ENCODE assay signal across 19 cellular contexts in the genomic region with DNA sequence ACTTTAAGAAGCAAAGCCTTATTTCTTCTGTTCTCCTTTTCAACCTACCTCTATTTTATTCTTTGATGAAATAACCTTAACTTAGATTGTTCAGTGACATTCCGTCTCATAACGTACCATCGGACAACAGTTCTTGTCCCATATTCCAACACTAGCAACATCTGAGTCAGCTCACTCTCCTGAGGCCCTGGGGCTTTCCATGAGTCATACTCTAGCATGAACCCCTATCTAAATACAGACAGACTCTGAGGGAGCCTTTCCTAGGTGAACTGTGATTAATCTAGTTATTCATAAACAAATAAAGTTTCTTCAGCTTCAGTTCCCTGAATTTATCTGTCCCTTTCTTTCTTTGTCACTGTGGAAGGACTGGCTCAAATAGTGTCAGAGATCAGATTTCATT.
A peak's percentile ranks its signal among the peaks of the same experiment; 100 is the strongest.
DNase-seq lines count a peak whose midpoint lies in the region; ATAC-seq, FAIRE-seq and TF ChIP-seq lines count a peak whose summit lies in the region.
"Had no signal": no experiment of that assay in that cellular context is flagged by ENCODE, and none has a peak within 500 bp of the region (broad histone marks: within the 10 kb centered on the region; RNA-seq: fewer than 3 reads in every experiment).

No MANE protein-coding gene starts in this region.

- H3K4me3 Mint-ChIP-seq in activated naive CD8-positive, alpha-beta T cell treated with anti-CD3 and anti-CD28 coated beads for 36 hours = no peak overlapping the region
- H3K4me3 Mint-ChIP-seq: effector memory CD8-positive, alpha-beta T cell; H9 had no signal

- in situ Hi-C loops in astrocyte of the cerebellum (cut with HindIII; ENCODE audit: low sequenced_read_pairs) = no loop called here

- TF ChIP-seq CTCF in astrocyte of the cerebellum (IDR thresholded peaks at IDR 0.05; ENCODE audit: low read depth, low read length, missing control alignments) (no peak), hepatocyte (IDR thresholded peaks at IDR 0.05; ENCODE audit: poor library complexity) (no peak)

- H3K4me3 ChIP-seq in ACC112 (ENCODE audit: low read depth, low read length) (0 out of 2 replicates have a peak overlapping the region, but pooled peaks have one; percentile 48), astrocyte of the cerebellum (ENCODE audit: low read depth, low read length) (no peak overlapping the region), hepatocyte (no peak overlapping the region)
- H3K4me3 ChIP-seq: vagina had no signal

- H3K27me3 ChIP-seq in ACC112 (ENCODE audit: insufficient read depth, low read length) (no peaks in the 10 kb centered on the region), hepatocyte (no peaks in the 10 kb centered on the region)
- H3K27me3 ChIP-seq: vagina had no signal

- H3K79me2 ChIP-seq in ACC112 (ENCODE audit: control insufficient read depth, insufficient read depth, low read length, unreplicated experiment) = no peaks in the 10 kb centered on the region
- H3K79me2 ChIP-seq in hepatocyte = no peaks in the 10 kb centered on the region

- H3K9me2 ChIP-seq in hepatocyte (replicated peaks; ENCODE audit: insufficient read depth) = no peaks in the 10 kb centered on the region

- H3K27me3 Mint-ChIP-seq in activated naive CD8-positive, alpha-beta T cell treated with anti-CD3 and anti-CD28 coated beads for 36 hours = peaks cover 3% of the 10 kb centered on the region
- H3K27me3 Mint-ChIP-seq: effector memory CD8-positive, alpha-beta T cell had no signal

- H3K4me1 ChIP-seq in ACC112 (ENCODE audit: control insufficient read depth, insufficient read depth, low read length, unreplicated experiment) = peaks cover 9% of the 10 kb centered on the region
- peaks cover 9% of the 10 kb centered on the region for H3K4me1 ChIP-seq in hepatocyte (ENCODE audit: insufficient read depth)
- H3K4me1 ChIP-seq: vagina had no signal

- WGBS in hepatocyte (ENCODE audit: low lambda C conversion rate, missing lambda C conversion rate) = 47% methylated on average over 3 of the region's 3 CpGs

- H3K4me2 ChIP-seq in hepatocyte = no peak overlapping the region

- no peak for ATAC-seq in GM19463 (IDR thresholded peaks at IDR 0.05; ENCODE audit: unreplicated experiment)
- ATAC-seq: activated CD4-positive, CD25-positive, alpha-beta regulatory T cell treated with anti-CD3 and anti-CD28 coated beads, Interleukin-2, amount 50 U/mL, for 24 hours; effector memory CD8-positive, alpha-beta T cell had no signal

- no peaks in the 10 kb centered on the region for H3K4me1 Mint-ChIP-seq in activated naive CD8-positive, alpha-beta T cell treated with anti-CD3 and anti-CD28 coated beads for 36 hours

- H3K9me3 ChIP-seq in hepatocyte (ENCODE audit: low read depth) = no peaks in the 10 kb centered on the region
- H3K9me3 ChIP-seq: vagina had no signal

- no peak overlapping the region for H3K27ac Mint-ChIP-seq in activated naive CD8-positive, alpha-beta T cell treated with anti-CD3 and anti-CD28 coated beads for 36 hours
- H3K27ac Mint-ChIP-seq: effector memory CD8-positive, alpha-beta T cell; H9 had no signal

- H3K36me3 Mint-ChIP-seq in activated naive CD8-positive, alpha-beta T cell treated with anti-CD3 and anti-CD28 coated beads for 36 hours = peaks cover 2% of the 10 kb centered on the region

- DNase-seq in HTR-8/SVneo (ENCODE audit: insufficient read length, low spot score) (peak; percentile 67), astrocyte of the cerebellum (ENCODE audit: low read depth) (peak; percentile 50), hepatocyte (ENCODE audit: low spot score) (peak; percentile 61), NCI-H524 (lab: John Stamatoyannopoulos, UW) (no peak)
- no peak for DNase-seq in activated naive CD4-positive, alpha-beta T cell treated with anti-CD3 and anti-CD28 coated beads, Interleukin-2, amount 50 U/mL, for 16 hours
- DNase-seq in activated naive CD8-positive, alpha-beta T cell treated with anti-CD3 and anti-CD28 coated beads for 36 hours = no peak
- DNase-seq: activated T-cell treated with anti-CD3 and anti-CD28 coated beads for 4 hours; DMS53; effector memory CD8-positive, alpha-beta T cell; H9; midbrain; NCI-H1436 treated with DMSO at 0.1 percent for 48 hours; NCI-H69; stimulated activated CD4-positive, alpha-beta T cell treated with anti-CD3 and anti-CD28 coated beads, Interleukin-1b, Interleukin-23, amount 100 ng/mL, for 48 hours had no signal

- peaks cover 17% of the 10 kb centered on the region for H3K9me3 Mint-ChIP-seq in activated naive CD8-positive, alpha-beta T cell treated with anti-CD3 and anti-CD28 coated beads for 36 hours

- FAIRE-seq in HTR-8/SVneo (lab: Jason Lieb, UNC) = peak; percentile 20
- FAIRE-seq: GM12891 had no signal

- H4K20me1 ChIP-seq in hepatocyte (ENCODE audit: insufficient read depth, poor library complexity, severe bottlenecking) = no peaks in the 10 kb centered on the region

- no peak overlapping the region for H2AFZ ChIP-seq in ACC112 (ENCODE audit: low read length, unreplicated experiment)
- H2AFZ ChIP-seq in hepatocyte = no peak overlapping the region

- H3K27ac ChIP-seq in ACC112 (ENCODE audit: low read depth, low read length) (peak overlapping the region; percentile 29), hepatocyte (peak overlapping the region; percentile 41)
- H3K27ac ChIP-seq: vagina had no signal

- H3K36me3 ChIP-seq in ACC112 (ENCODE audit: insufficient read depth, low read length) (no peaks in the 10 kb centered on the region), hepatocyte (replicated peaks; ENCODE audit: insufficient read depth, low read depth) (peaks cover 3% of the 10 kb centered on the region)
- H3K36me3 ChIP-seq: vagina had no signal

Comparison
In these comparisons a context has a peak if more than half of its experiments do, and no peak if none do; other contexts are left out.
1. DNase-seq: peak in HTR-8/SVneo (single experiment), astrocyte of the cerebellum (single experiment) and hepatocyte (single experiment); none in activated naive CD4-positive, alpha-beta T cell treated with anti-CD3 and anti-CD28 coated beads, Interleukin-2, amount 50 U/mL, for 16 hours (single experiment), NCI-H524 (0 of 2) and activated naive CD8-positive, alpha-beta T cell treated with anti-CD3 and anti-CD28 coated beads for 36 hours (single experiment).